Comparison of ENCODE assay signal across 9 cellular contexts in genomic region chr12:124519741-124520140, GRCh38. TPM values are rescaled to one million over a fixed set of nuclear protein-coding genes. Genes with fewer than 3 reads are reported as not detected.
DNase-seq lines count a peak whose midpoint lies in the region; ATAC-seq and TF ChIP-seq lines count a peak whose summit lies in the region.
"Had no signal": no experiment of that assay in that cellular context is flagged by ENCODE, and none has a peak within 500 bp of the region (broad histone marks: within the 10 kb centered on the region; RNA-seq: fewer than 3 reads in every experiment).

No MANE protein-coding gene starts in this region.

- POLR2A ChIA-PET in IMR-90 (lab: Charles Lee; ENCODE audit: unreplicated experiment): no interaction called here

- H3K9me1 ChIP-seq in IMR-90 (ENCODE audit: insufficient read depth, low read length): peaks cover 36% of the 10 kb centered on the region

- H2AK5ac ChIP-seq in IMR-90 (ENCODE audit: low read depth, low read length): peak overlapping the region; percentile 82

- no peak overlapping the region; the same call in 2 of the 3 replicates for H2BK15ac ChIP-seq in IMR-90 (ENCODE audit: low read depth, low read length)

- H3K4ac ChIP-seq in IMR-90 (ENCODE audit: low read depth, low read length): peak overlapping the region; percentile 67; the same call in 1 of the 2 replicates

- no peak for DNase-seq in IMR-90
- DNase-seq in colonic mucosa: no peak
- DNase-seq in lung microvascular endothelial cell (ENCODE audit: low read depth in 2 of 2): peak; percentile 49 to 90
- DNase-seq in activated CD4-positive, CD25-positive, alpha-beta regulatory T cell (lab: John Stamatoyannopoulos, UW): no peak
- no peak for DNase-seq in activated gamma-delta T cell (lab: John Stamatoyannopoulos, UW)
- DNase-seq: T1000 had no signal

- 49% methylated on average over 5 of the region's 10 CpGs; no CpG with 5 or more reads in 1 of the 2 experiments for WGBS in IMR-90 (ENCODE audit: extremely low coverage in 2 of 2, insufficient read length in 1 of 2), 2 experiments

- H4K8ac ChIP-seq in IMR-90 (ENCODE audit: low read depth in 2 of 2, low read length in 2 of 2): no peak overlapping the region

- H2BK20ac ChIP-seq in IMR-90 (ENCODE audit: low read depth, low read length): no peak overlapping the region

- H3K27ac ChIP-seq in IMR-90 (ENCODE audit: insufficient read depth, low read length) (peak overlapping the region; percentile 73; the same call in 1 of the 2 replicates), colonic mucosa (peak overlapping the region; percentile 92), subcutaneous abdominal adipose tissue (ENCODE audit: low read depth, low read length) (peak overlapping the region; percentile 98)

- ATAC-seq in IMR-90 (ENCODE audit: low read depth): no peak
- no peak for ATAC-seq in GM19463 (IDR thresholded peaks at IDR 0.05; ENCODE audit: unreplicated experiment)
- ATAC-seq in GM21360 (IDR thresholded peaks at IDR 0.05; ENCODE audit: unreplicated experiment): no peak

- peak overlapping the region; percentile 31 for H2AK9ac ChIP-seq in IMR-90 (replicated peaks; ENCODE audit: low read depth, low read length, poor library complexity)

- peaks cover 2% of the 10 kb centered on the region; the same call in 1 of the 2 replicates for H3K36me3 ChIP-seq in IMR-90 (ENCODE audit: control insufficient read depth, insufficient read depth, low read length)
- H3K36me3 ChIP-seq in colonic mucosa: no peaks in the 10 kb centered on the region
- peaks cover 0 to 15% (median 5%) of the 10 kb centered on the region in 5 donors for H3K36me3 ChIP-seq in subcutaneous abdominal adipose tissue (ENCODE audit: control insufficient read depth in 5 of 5, insufficient read depth in 5 of 5, low read length in 5 of 5)

- peak overlapping the region; percentile 55; the same call in 1 of the 2 replicates for H2BK120ac ChIP-seq in IMR-90 (ENCODE audit: low read depth, low read length)

- no peak overlapping the region for H2BK5ac ChIP-seq in IMR-90 (ENCODE audit: low read depth, low read length, poor library complexity, severe bottlenecking)

- H2AFZ ChIP-seq in IMR-90 (replicated peaks; ENCODE audit: low read length, poor library complexity): peak overlapping the region; percentile 18

- no peak overlapping the region for H3K23ac ChIP-seq in IMR-90 (ENCODE audit: low read depth, low read length)

- no peak overlapping the region for H3K9ac ChIP-seq in IMR-90 (ENCODE audit: low read depth, low read length)
- peak overlapping the region in 1 of 2 donors; percentile 74 for H3K9ac ChIP-seq in colonic mucosa (ENCODE audit: low read depth in 2 of 2, low read length in 2 of 2)
- peak overlapping the region in 1 of 5 donors; percentile 34 for H3K9ac ChIP-seq in subcutaneous abdominal adipose tissue (ENCODE audit: low read length in 5 of 5)

- H3K4me1 ChIP-seq in IMR-90 (ENCODE audit: control insufficient read depth, insufficient read depth, low read length): peaks cover 40% of the 10 kb centered on the region
- peaks cover 21% of the 10 kb centered on the region for H3K4me1 ChIP-seq in colonic mucosa
- peaks cover 9 to 83% (median 72%) of the 10 kb centered on the region in 5 donors for H3K4me1 ChIP-seq in subcutaneous abdominal adipose tissue (ENCODE audit: control insufficient read depth in 5 of 5, insufficient read depth in 5 of 5, low read length in 5 of 5)

- no peak for TF ChIP-seq POLR2A in IMR-90 (IDR thresholded peaks at IDR 0.05; ENCODE audit: low read depth, low read length)

- H4K91ac ChIP-seq in IMR-90 (ENCODE audit: insufficient read depth, low read depth, low read length): peak overlapping the region; percentile 25; the same call in 1 of the 2 replicates

- TF ChIP-seq RAD21 in IMR-90 (IDR thresholded peaks at IDR 0.05; ENCODE audit: low read length): no peak

- no peak overlapping the region for H4K5ac ChIP-seq in IMR-90 (ENCODE audit: low read depth, low read length)

- intact Hi-C loops in IMR-90 (cut with micrococcal nuclease): loop anchor here (2.0 to 5.0 kb wide), 3 partner anchors 47 to 228 kb away; partner anchors contain the start of gene NCOR2
- intact Hi-C loops in colonic mucosa (cut with DNase I): no loop called here

- H3K18ac ChIP-seq in IMR-90 (ENCODE audit: low read depth, low read length): no peak overlapping the region

- no TSS peak for BruUV-seq in IMR-90 (replicated peaks; lab: Mats Ljungman, UMichigan)

- no peak overlapping the region for H3K56ac ChIP-seq in IMR-90 (ENCODE audit: extremely low read depth, insufficient read depth, low read length)

- peak overlapping the region; percentile 81 for H3K14ac ChIP-seq in IMR-90 (replicated peaks; ENCODE audit: low read depth, low read length)

- H3K4me2 ChIP-seq in IMR-90 (ENCODE audit: low read depth, low read length): no peak overlapping the region

- peaks cover 98% of the 10 kb centered on the region for H4K20me1 ChIP-seq in IMR-90 (ENCODE audit: insufficient read depth, low read length)

- dilution Hi-C loops in IMR-90 (cut with HindIII; ENCODE audit: low sequenced_read_pairs, unreplicated experiment): no loop called here

- H3K79me1 ChIP-seq in IMR-90 (ENCODE audit: low read depth in 1 of 2, low read length in 2 of 2): peaks cover 27 to 88% of the 10 kb centered on the region in 2 experiments

- CTCF ChIA-PET in IMR-90 (lab: Yijun Ruan, JAX): interaction anchor here (0.9 kb wide), 1 partner anchor 190 kb away, joined by 4 read pairs; no protein-coding TSS in a partner anchor

- in situ Hi-C loops in IMR-90 (cut with MboI; ENCODE audit: low sequenced_read_pairs): no loop called here

- H3K4me3 ChIP-seq in IMR-90 (ENCODE audit: insufficient read depth, low read depth, low read length) (no peak overlapping the region), colonic mucosa (no peak overlapping the region), subcutaneous abdominal adipose tissue (ENCODE audit: low read depth in 1 of 5, low read length in 5 of 5) (no peak overlapping the region)

- no peaks in the 10 kb centered on the region for H3K9me3 ChIP-seq in IMR-90 (ENCODE audit: control insufficient read depth, insufficient read depth, low read length)
- H3K9me3 ChIP-seq in colonic mucosa: no peaks in the 10 kb centered on the region
- no peaks in the 10 kb centered on the region for H3K9me3 ChIP-seq in subcutaneous abdominal adipose tissue (ENCODE audit: control insufficient read depth in 5 of 5, low read length in 5 of 5)

- H3K27me3 ChIP-seq in IMR-90 (ENCODE audit: control insufficient read depth, insufficient read depth, low read length) (no peaks in the 10 kb centered on the region), colonic mucosa (no peaks in the 10 kb centered on the region), subcutaneous abdominal adipose tissue (ENCODE audit: control insufficient read depth in 5 of 5, insufficient read depth in 4 of 5, low read length in 5 of 5) (no peaks in the 10 kb centered on the region)

- TF ChIP-seq CTCF in IMR-90 (conservative IDR thresholded peaks at IDR 0.05; ENCODE audit: low read depth, low read length) (no peak), colonic mucosa (IDR thresholded peaks at IDR 0.05) (no peak)

TF ChIP-seq in IMR-90, 13 proteins besides CTCF, POLR2A, EP300 and RAD21:
- TF ChIP-seq SMC3 (IDR thresholded peaks at IDR 0.05; ENCODE audit: low read depth, low read length) (no peak), MAFK (IDR thresholded peaks at IDR 0.05; ENCODE audit: low read depth, low read length) (no peak), MXI1 (IDR thresholded peaks at IDR 0.05; ENCODE audit: borderline replicate concordance, low read depth, low read length) (no peak), CHD1 (IDR thresholded peaks at IDR 0.05; ENCODE audit: low read depth, low read length) (no peak), NFE2L2 (IDR thresholded peaks at IDR 0.05; ENCODE audit: low read depth, low read length) (no peak), RFX5 (IDR thresholded peaks at IDR 0.05; ENCODE audit: low read depth, low read length) (no peak), CEBPB (IDR thresholded peaks at IDR 0.05; ENCODE audit: low read depth, low read length) (no peak), BHLHE40 (IDR thresholded peaks at IDR 0.05; ENCODE audit: low read depth, low read length) (no peak), USF2 (IDR thresholded peaks at IDR 0.05; ENCODE audit: low read depth, low read length) (no peak), RCOR1 (IDR thresholded peaks at IDR 0.05; ENCODE audit: insufficient replicate concordance, low read length) (no peak), FOS (IDR thresholded peaks at IDR 0.05; ENCODE audit: low read depth, low read length) (no peak)
- TF ChIP-seq, protein P1, sequence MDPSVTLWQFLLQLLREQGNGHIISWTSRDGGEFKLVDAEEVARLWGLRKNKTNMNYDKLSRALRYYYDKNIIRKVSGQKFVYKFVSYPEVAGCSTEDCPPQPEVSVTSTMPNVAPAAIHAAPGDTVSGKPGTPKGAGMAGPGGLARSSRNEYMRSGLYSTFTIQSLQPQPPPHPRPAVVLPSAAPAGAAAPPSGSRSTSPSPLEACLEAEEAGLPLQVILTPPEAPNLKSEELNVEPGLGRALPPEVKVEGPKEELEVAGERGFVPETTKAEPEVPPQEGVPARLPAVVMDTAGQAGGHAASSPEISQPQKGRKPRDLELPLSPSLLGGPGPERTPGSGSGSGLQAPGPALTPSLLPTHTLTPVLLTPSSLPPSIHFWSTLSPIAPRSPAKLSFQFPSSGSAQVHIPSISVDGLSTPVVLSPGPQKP (IDR thresholded peaks at IDR 0.05; ENCODE audit: borderline replicate concordance, low read depth, low read length): no peak

RNA-seq across cellular contexts. Expression of gene NCOR2, which starts 47.7 kb away (rescaled TPM):
- total RNA-seq in IMR-90 (2012; rRNA removed) (12.9 and 15.3 TPM in 2 replicates), colonic mucosa (100 to 1,000 TPM; 137 to 148 TPM), lung microvascular endothelial cell (10.5 TPM in 2 replicates)
- polyA plus RNA-seq in IMR-90 (2012; rRNA removed): 40.8 and 50.2 TPM in 2 replicates
- polyA plus RNA-seq in IMR-90 (2012; cell fraction: cytosol; rRNA removed): 55.0 and 56.1 TPM in 2 replicates
- polyA plus RNA-seq in IMR-90 (2012; cell fraction: nucleus; rRNA removed; ENCODE audit: low replicate concordance): 151 and 276 TPM in 2 replicates

Comparison
In these comparisons a context has a peak if more than half of its experiments do, and no peak if none do; other contexts are left out.
1. DNase-seq: peak in lung microvascular endothelial cell (2 of 2); none in IMR-90 (single experiment), colonic mucosa (single experiment), activated CD4-positive, CD25-positive, alpha-beta regulatory T cell (0 of 4) and activated gamma-delta T cell (single experiment).
2. Peak in every context shown above with its lines, with median percentiles within 50 percentile points of each other: H3K27ac ChIP-seq.